In the genomic region with DNA sequence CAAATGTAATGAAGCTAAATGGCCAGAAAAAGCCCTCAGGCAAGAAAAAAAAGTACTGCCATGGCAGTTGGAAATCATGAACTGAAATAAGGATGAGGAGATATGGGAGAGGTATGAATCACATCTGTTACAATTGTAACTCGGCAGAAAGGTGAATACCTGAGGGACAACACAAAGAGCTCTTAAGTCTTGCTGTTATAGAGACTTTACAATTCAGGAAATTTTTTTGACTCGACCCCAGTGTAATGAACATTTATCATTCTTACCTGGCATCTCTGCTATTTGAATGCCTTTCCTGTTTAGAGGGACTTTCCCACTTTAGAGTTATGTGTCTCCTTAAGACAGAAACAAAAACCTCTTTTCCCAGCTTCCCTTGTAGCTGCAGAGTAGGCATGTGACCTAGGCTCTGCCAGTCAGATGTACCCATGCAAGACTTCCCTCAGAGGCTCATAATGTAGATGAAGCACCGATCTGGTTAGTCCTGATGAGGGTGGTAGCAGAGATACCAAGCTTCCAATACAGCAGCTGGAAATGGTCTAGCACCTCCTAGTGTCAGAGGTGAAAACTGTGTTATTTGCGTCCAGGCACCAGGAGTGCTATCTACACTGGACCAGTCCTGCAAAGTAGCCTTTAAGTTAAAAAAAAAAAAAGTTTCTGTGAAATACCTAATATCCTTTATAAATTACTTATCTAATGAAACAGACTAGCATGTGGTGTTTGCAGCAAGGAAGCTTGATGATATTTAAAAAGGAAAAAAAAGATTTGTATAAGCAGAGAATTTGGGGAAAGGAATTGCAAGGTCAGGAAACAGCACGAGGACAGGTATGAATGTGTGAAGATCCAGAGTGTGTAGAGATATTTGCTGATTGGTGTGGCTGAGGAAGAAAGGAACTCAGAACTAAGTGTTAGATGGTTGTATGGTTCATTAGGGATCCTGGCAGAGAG, we compare ENCODE assay signal across 12 cellular contexts.
DNase-seq lines count a peak whose midpoint lies in the region; ATAC-seq, FAIRE-seq and TF ChIP-seq lines count a peak whose summit lies in the region.
"Had no signal": no experiment of that assay in that cellular context is flagged by ENCODE, and none has a peak within 500 bp of the region (broad histone marks: within the 10 kb centered on the region; RNA-seq: fewer than 3 reads in every experiment).

No MANE protein-coding gene starts in this region.

- 69% methylated on average over 5 of the region's 5 CpGs; no CpG with 5 or more reads in 1 of the 2 experiments for WGBS in H1 (ENCODE audit: extremely low coverage in 1 of 2, insufficient coverage in 1 of 2, insufficient read length in 1 of 2, insufficient replicate concordance in 2 of 2, low coverage in 1 of 2, low lambda C conversion rate in 2 of 2, missing lambda C conversion rate in 1 of 2), 2 experiments

- no peak overlapping the region for H2BK12ac ChIP-seq in H1 (ENCODE audit: low read depth, low read length)

- peak; percentile 60 to 66 for TF ChIP-seq RAD21 in H1 (IDR thresholded peaks at IDR 0.05 in 1 of 2, conservative IDR thresholded peaks at IDR 0.05 in 1 of 2; ENCODE audit: low read depth in 2 of 2, low read length in 2 of 2)

- no peak overlapping the region for H4K91ac ChIP-seq in H1 (replicated peaks; ENCODE audit: insufficient read length, low read length)

- H3K36me3 Mint-ChIP-seq in progenitor cell of endocrine pancreas (ENCODE audit: insufficient read depth): no peaks in the 10 kb centered on the region

- H3K4me2 ChIP-seq in H1 (ENCODE audit: insufficient read depth in 1 of 2, low read depth in 2 of 2, low read length in 2 of 2): no peak overlapping the region
- H3K4me2 ChIP-seq: BLaER1 had no signal

- no peak overlapping the region for H3K23ac ChIP-seq in H1 (ENCODE audit: insufficient read length)

- no peaks in the 10 kb centered on the region for H3K79me2 ChIP-seq in H1 (ENCODE audit: control insufficient read depth in 1 of 2, insufficient read depth in 2 of 2, low read length in 2 of 2)

- no peaks in the 10 kb centered on the region for H3K27me3 ChIP-seq in H1 (replicated peaks in 1 of 4; ENCODE audit: control insufficient read depth in 3 of 4, extremely low read depth in 1 of 4, insufficient read depth in 3 of 4, low read length in 3 of 4)
- H3K27me3 ChIP-seq: BLaER1, vagina had no signal

- no peaks in the 10 kb centered on the region for H3K4me1 ChIP-seq in H1 (replicated peaks in 1 of 4; ENCODE audit: control insufficient read depth in 3 of 4, insufficient read depth in 4 of 4, low read length in 3 of 4)

- no peak overlapping the region for H2AK5ac ChIP-seq in H1 (ENCODE audit: low read depth, low read length)

- no peaks in the 10 kb centered on the region for H3K23me2 ChIP-seq in H1 (ENCODE audit: low read depth, low read length)

- H2BK15ac ChIP-seq in H1 (ENCODE audit: low read length): no peak overlapping the region

- H2BK5ac ChIP-seq in H1 (ENCODE audit: low read depth, low read length): no peak overlapping the region

- no peak overlapping the region for H4K5ac ChIP-seq in H1 (ENCODE audit: insufficient read length, low read depth, low read length)

- H3K9me3 Mint-ChIP-seq in progenitor cell of endocrine pancreas (ENCODE audit: low read depth): peaks cover 3% of the 10 kb centered on the region
- H3K9me3 Mint-ChIP-seq: activated CD4-positive, alpha-beta memory T cell treated with anti-CD3 and anti-CD28 coated beads, Interleukin-2, amount 10 ng/mL, durations not matched to agents 7 days and 5 days had no signal

- no peak overlapping the region for H3K4ac ChIP-seq in H1 (replicated peaks; ENCODE audit: insufficient read length, low read depth, low read length)

- H3K4me3 ChIP-seq in H1 (ENCODE audit: extremely low read depth in 1 of 4, insufficient read depth in 2 of 4, low read depth in 3 of 4, low read length in 4 of 4): no peak overlapping the region
- H3K4me3 ChIP-seq: BLaER1, vagina had no signal

- CTCF ChIA-PET in H1 (lab: Charles Lee; ENCODE audit: partially characterized antibody): interaction anchor here (0.6 to 2.9 kb wide), 50 partner anchors 9 to 727 kb away, joined by 3 to 39 read pairs (median 4); no protein-coding TSS in a partner anchor

- ATAC-seq in GM21526 (IDR thresholded peaks at IDR 0.05; ENCODE audit: low FRiP score, unreplicated experiment) (no peak), GM18858 (IDR thresholded peaks at IDR 0.05; ENCODE audit: unreplicated experiment) (no peak)

- H2BK120ac ChIP-seq in H1 (replicated peaks; ENCODE audit: low read depth, low read length): no peak overlapping the region

- no peak for TF ChIP-seq POLR2A in H1 (IDR thresholded peaks at IDR 0.05; ENCODE audit: control extremely low read depth in 1 of 2, low read depth in 2 of 2, low read length in 2 of 2)

- H3K18ac ChIP-seq in H1 (ENCODE audit: extremely low read depth, low read length): no peak overlapping the region

- no peaks in the 10 kb centered on the region for H3K27me3 Mint-ChIP-seq in progenitor cell of endocrine pancreas

- H3K4me1 Mint-ChIP-seq in progenitor cell of endocrine pancreas (ENCODE audit: low read depth): peaks cover 1% of the 10 kb centered on the region
- H3K4me1 Mint-ChIP-seq: activated CD4-positive, alpha-beta memory T cell treated with anti-CD3 and anti-CD28 coated beads, Interleukin-2, amount 10 ng/mL, durations not matched to agents 7 days and 5 days had no signal

- TF ChIP-seq EP300 in H1 (IDR thresholded peaks at IDR 0.05; ENCODE audit: borderline replicate concordance in 1 of 2, low read depth in 2 of 2, low read length in 2 of 2): no peak

- peak; percentile 24 for FAIRE-seq in H1 (lab: Jason Lieb, UNC)

- H3K79me1 ChIP-seq in H1 (ENCODE audit: low read depth, low read length): no peaks in the 10 kb centered on the region

- DNase-seq in SIG-M5 treated with dmso at 0.1 percent for 504 hours (lab: John Stamatoyannopoulos, UW; ENCODE audit: unreplicated experiment): peak; percentile 11
- no peak for DNase-seq in SIG-M5 (lab: John Stamatoyannopoulos, UW)
- DNase-seq in H1 (ENCODE audit: low read depth in 1 of 2, low spot score in 2 of 2): no peak
- DNase-seq in progenitor cell of endocrine pancreas (ENCODE audit: low spot score, unreplicated experiment): no peak
- no peak for DNase-seq in central memory CD4-positive, alpha-beta T cell
- DNase-seq: activated CD4-positive, alpha-beta memory T cell treated with anti-CD3 and anti-CD28 coated beads, Interleukin-2, amount 10 ng/mL, durations not matched to agents 7 days and 5 days; NCI-H510A treated with DMSO at 0.1 percent for 48 hours had no signal

- no peak overlapping the region for H3K4me3 Mint-ChIP-seq in progenitor cell of endocrine pancreas (ENCODE audit: low read depth)
- H3K4me3 Mint-ChIP-seq: activated CD4-positive, alpha-beta memory T cell treated with anti-CD3 and anti-CD28 coated beads, Interleukin-2, amount 10 ng/mL, durations not matched to agents 7 days and 5 days had no signal

- no peak overlapping the region for H2BK20ac ChIP-seq in H1 (ENCODE audit: low read length)

- no peak overlapping the region for H3K14ac ChIP-seq in H1 (ENCODE audit: insufficient read length)

- POLR2A ChIA-PET in H1 (lab: Charles Lee; ENCODE audit: partially characterized antibody): no interaction called here

- H3K9ac ChIP-seq in H1 (replicated peaks in 1 of 4; ENCODE audit: extremely low read depth in 1 of 4, low read depth in 3 of 4, low read length in 3 of 4): no peak overlapping the region
- H3K9ac ChIP-seq: BLaER1 had no signal

- no peak overlapping the region for H3K27ac ChIP-seq in H1 (ENCODE audit: low read depth, low read length)
- H3K27ac ChIP-seq: BLaER1, vagina had no signal

- H3K27ac Mint-ChIP-seq in progenitor cell of endocrine pancreas: peak overlapping the region; percentile 39
- H3K27ac Mint-ChIP-seq: activated CD4-positive, alpha-beta memory T cell treated with anti-CD3 and anti-CD28 coated beads, Interleukin-2, amount 10 ng/mL, durations not matched to agents 7 days and 5 days had no signal

- H4K8ac ChIP-seq in H1 (ENCODE audit: extremely low read depth, insufficient read depth, low read length): no peak overlapping the region

- peaks cover 4% of the 10 kb centered on the region in 2 experiments; a peak in 1 of 4 replicates for H3K9me3 ChIP-seq in H1 (ENCODE audit: insufficient read depth in 2 of 2, low read depth in 1 of 2, low read length in 1 of 2)
- H3K9me3 ChIP-seq: vagina had no signal

- no peaks in the 10 kb centered on the region for H3K36me3 ChIP-seq in H1 (ENCODE audit: control insufficient read depth in 2 of 4, insufficient read depth in 4 of 4, low read length in 3 of 4)
- H3K36me3 ChIP-seq: BLaER1, vagina had no signal

- H4K20me1 ChIP-seq in H1 (replicated peaks in 1 of 2; ENCODE audit: control insufficient read depth in 1 of 2, insufficient read depth in 2 of 2, low read length in 2 of 2): no peaks in the 10 kb centered on the region
- H4K20me1 ChIP-seq: BLaER1 had no signal

- TF ChIP-seq CTCF in LNCAP (IDR thresholded peaks at IDR 0.05) (peak; percentile 51; the same call in 1 of the 2 replicates), H1 (IDR thresholded peaks at IDR 0.05; ENCODE audit: control extremely low read depth in 1 of 3, insufficient read depth in 1 of 3, low read depth in 1 of 3, low read length in 3 of 3) (peak; percentile 34 to 79 (median 77)), progenitor cell of endocrine pancreas (IDR thresholded peaks at IDR 0.05; ENCODE audit: unreplicated experiment) (peak; percentile 34)

- no peak overlapping the region for H3K56ac ChIP-seq in H1 (replicated peaks; ENCODE audit: insufficient read length, low read depth, low read length)

- H2AFZ ChIP-seq in H1 (ENCODE audit: low read length): no peak overlapping the region

TF ChIP-seq in H1, 55 proteins besides CTCF, POLR2A, EP300 and RAD21:
- TF ChIP-seq KDM5A (IDR thresholded peaks at IDR 0.05; ENCODE audit: low read length) (no peak), EZH2 (IDR thresholded peaks at IDR 0.05; ENCODE audit: low read depth, low read length, severe bottlenecking) (no peak), CEBPB (IDR thresholded peaks at IDR 0.05; ENCODE audit: low read depth, low read length) (no peak), BRCA1 (IDR thresholded peaks at IDR 0.05; ENCODE audit: low read depth, low read length) (no peak), ZNF274 (IDR thresholded peaks at IDR 0.05; ENCODE audit: borderline replicate concordance, extremely low read depth, low read length) (no peak), SP2 (IDR thresholded peaks at IDR 0.05; ENCODE audit: low read length) (no peak), POLR2AphosphoS5 (IDR thresholded peaks at IDR 0.05; ENCODE audit: low read depth, low read length) (no peak), BCL11A (IDR thresholded peaks at IDR 0.05; ENCODE audit: low read depth in 2 of 2, low read length in 2 of 2) (no peak)
